ENCODE assay signal across 8 cellular contexts in the genomic region with DNA sequence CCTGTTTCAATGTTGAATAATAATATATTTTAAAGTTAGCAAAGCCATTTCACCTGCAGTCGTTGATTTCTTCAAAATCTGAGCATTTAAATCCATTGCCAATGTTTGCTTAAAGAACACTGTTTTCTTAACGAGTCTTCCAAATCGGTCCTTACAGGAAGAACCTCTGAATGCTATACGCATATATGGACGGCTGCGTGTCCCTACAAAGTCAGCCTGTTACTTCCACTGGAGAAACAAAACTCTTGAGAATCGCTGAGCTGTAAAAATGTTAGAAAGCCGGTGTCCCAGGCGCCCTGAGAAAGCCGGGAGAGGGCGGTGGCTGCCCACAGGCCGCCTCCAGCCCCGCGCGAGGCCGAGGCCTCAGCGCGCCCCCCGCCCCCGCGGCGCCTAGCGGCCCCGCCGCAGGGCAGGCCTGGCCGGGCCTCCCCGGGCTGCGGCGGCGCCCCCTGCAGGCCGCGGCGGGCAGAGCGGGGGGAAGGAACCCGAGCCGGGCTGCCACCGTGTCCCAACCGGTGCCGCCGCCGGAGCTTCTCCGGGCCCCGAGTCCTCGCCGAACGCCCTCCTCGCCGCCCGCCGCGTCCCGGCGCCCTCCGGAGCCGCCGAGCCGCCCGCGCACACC. TPM values are rescaled to one million over a fixed set of nuclear protein-coding genes. Genes with fewer than 3 reads are reported as not detected.
DNase-seq lines count a peak whose midpoint lies in the region; ATAC-seq and TF ChIP-seq lines count a peak whose summit lies in the region.

A gene with protein sequence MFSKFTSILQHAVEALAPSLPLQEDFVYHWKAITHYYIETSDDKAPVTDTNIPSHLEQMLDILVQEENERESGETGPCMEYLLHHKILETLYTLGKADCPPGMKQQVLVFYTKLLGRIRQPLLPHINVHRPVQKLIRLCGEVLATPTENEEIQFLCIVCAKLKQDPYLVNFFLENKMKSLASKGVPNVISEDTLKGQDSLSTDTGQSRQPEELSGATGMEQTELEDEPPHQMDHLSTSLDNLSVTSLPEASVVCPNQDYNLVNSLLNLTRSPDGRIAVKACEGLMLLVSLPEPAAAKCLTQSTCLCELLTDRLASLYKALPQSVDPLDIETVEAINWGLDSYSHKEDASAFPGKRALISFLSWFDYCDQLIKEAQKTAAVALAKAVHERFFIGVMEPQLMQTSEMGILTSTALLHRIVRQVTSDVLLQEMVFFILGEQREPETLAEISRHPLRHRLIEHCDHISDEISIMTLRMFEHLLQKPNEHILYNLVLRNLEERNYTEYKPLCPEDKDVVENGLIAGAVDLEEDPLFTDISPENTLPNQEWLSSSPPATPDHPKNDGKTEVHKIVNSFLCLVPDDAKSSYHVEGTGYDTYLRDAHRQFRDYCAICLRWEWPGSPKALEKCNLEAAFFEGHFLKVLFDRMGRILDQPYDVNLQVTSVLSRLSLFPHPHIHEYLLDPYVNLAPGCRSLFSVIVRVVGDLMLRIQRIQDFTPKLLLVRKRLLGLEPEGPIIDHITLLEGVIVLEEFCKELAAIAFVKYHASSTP (plus strand): TSS at position 488 of the 622 bp plus-strand sequence. CDS start 299 bp downstream, outside the sequence.

- TF ChIP-seq CTCF in RWPE1 (conservative IDR thresholded peaks at IDR 0.05; ENCODE audit: low read depth) (peak; percentile 96), fibroblast of pulmonary artery (IDR thresholded peaks at IDR 0.05; ENCODE audit: low read length, missing control alignments) (no peak), nephron progenitor cell (IDR thresholded peaks at IDR 0.05) (no peak), stomach (IDR thresholded peaks at IDR 0.05) (peak in 3 of 7 experiments; percentile 38 to 91 (median 48))

- no peaks in the 10 kb centered on the region for H3K9me3 Mint-ChIP-seq in activated T-helper 2 cell treated with anti-CD3 and anti-CD28 coated beads, Interferon-gamma antibody, Interleukin-2, Interleukin-4, amounts not matched to agents 10 μg/mL and 5 μg/mL and 100 μg/mL, durations not matched to agents 14 hours and 24 hours and 36 hours
- H3K9me3 Mint-ChIP-seq in nephron progenitor cell, result peaks cover 9% of the 10 kb centered on the region

- peaks cover 42% of the 10 kb centered on the region for H3K4me1 Mint-ChIP-seq in activated T-helper 2 cell treated with anti-CD3 and anti-CD28 coated beads, Interferon-gamma antibody, Interleukin-2, Interleukin-4, amounts not matched to agents 10 μg/mL and 5 μg/mL and 100 μg/mL, durations not matched to agents 14 hours and 24 hours and 36 hours (ENCODE audit: low read depth)
- peaks cover 21% of the 10 kb centered on the region for H3K4me1 Mint-ChIP-seq in nephron progenitor cell

- H3K27me3 ChIP-seq in stomach, result no peaks in the 10 kb centered on the region

- ATAC-seq in GM19468 (IDR thresholded peaks at IDR 0.05; ENCODE audit: extremely low read depth, unreplicated experiment), result peak; percentile 66

- no peak for TF ChIP-seq POLR2A in stomach (IDR thresholded peaks at IDR 0.05)

- peak within 1 kb of the TSS; percentile 93 for H3K4me3 Mint-ChIP-seq in activated T-helper 2 cell treated with anti-CD3 and anti-CD28 coated beads, Interferon-gamma antibody, Interleukin-2, Interleukin-4, amounts not matched to agents 10 μg/mL and 5 μg/mL and 100 μg/mL, durations not matched to agents 14 hours and 24 hours and 36 hours (ENCODE audit: low read depth)
- H3K4me3 Mint-ChIP-seq in nephron progenitor cell, result peak within 1 kb of the TSS; percentile 95

- peak within 1 kb of the TSS; percentile 86 for H3K27ac Mint-ChIP-seq in activated T-helper 2 cell treated with anti-CD3 and anti-CD28 coated beads, Interferon-gamma antibody, Interleukin-2, Interleukin-4, amounts not matched to agents 10 μg/mL and 5 μg/mL and 100 μg/mL, durations not matched to agents 14 hours and 24 hours and 36 hours
- peak within 1 kb of the TSS; percentile 97 for H3K27ac Mint-ChIP-seq in nephron progenitor cell

- H3K4me1 ChIP-seq in stomach, result peaks cover 31 to 45% (median 37%) of the 10 kb centered on the region in 4 donors

- POLR2A ChIA-PET in RWPE1 (lab: Yijun Ruan, JAX; ENCODE audit: low non-redundant PET), result no interaction called here

- H3K4me3 ChIP-seq in fibroblast of pulmonary artery (replicated peaks; ENCODE audit: low read depth, low read length) (peak within 1 kb of the TSS; percentile 88), stomach (peak within 1 kb of the TSS; percentile 57 to 99 (median 82))

- peak; percentile 61 for DNase-seq in DMS114 treated with DMSO at 0.1 percent for 48 hours (lab: John Stamatoyannopoulos, UW; ENCODE audit: unreplicated experiment)
- peak; percentile 29 for DNase-seq in HS-27A (ENCODE audit: low read depth)
- DNase-seq in RWPE1 (ENCODE audit: low spot score), result peak; percentile 77
- peak; percentile 82 for DNase-seq in activated T-helper 2 cell treated with anti-CD3 and anti-CD28 coated beads, Interferon-gamma antibody, Interleukin-2, Interleukin-4, amounts not matched to agents 10 μg/mL and 5 μg/mL and 100 μg/mL, durations not matched to agents 14 hours and 24 hours and 36 hours (ENCODE audit: low spot score)
- DNase-seq in fibroblast of pulmonary artery (ENCODE audit: low read depth), result peak; percentile 74
- DNase-seq in nephron progenitor cell, result peak; percentile 84
- DNase-seq in stomach, result peak; percentile 82

- H3K27ac ChIP-seq in RWPE1 (peak within 1 kb of the TSS; percentile 92), stomach (peak within 1 kb of the TSS; percentile 93 to 99 (median 98))

- CTCF ChIA-PET in RWPE1 (lab: Yijun Ruan, JAX), result interaction anchor here (0.6 to 3.0 kb wide), 24 partner anchors 9 to 702 kb away, joined by 3 to 22 read pairs (median 3); no protein-coding TSS in a partner anchor

- intact Hi-C loops in activated T-helper 2 cell treated with anti-CD3 and anti-CD28 coated beads, Interferon-gamma antibody, Interleukin-2, Interleukin-4, amounts not matched to agents 10 μg/mL and 5 μg/mL and 100 μg/mL, durations not matched to agents 14 hours and 24 hours and 36 hours (cut with micrococcal nuclease), result loop anchor here (1.0 to 5.0 kb wide), 4 partner anchors 9 to 324 kb away; no protein-coding TSS in a partner anchor
- intact Hi-C loops in stomach (cut with DNase I; ENCODE audit: low total_unique reads), result no loop called here

- 1 to 3% (median 2%) methylated on average over 10 to 57 of the region's 59 CpGs for WGBS in stomach, 5 donors

- H3K9me3 ChIP-seq in stomach, result no peaks in the 10 kb centered on the region

- H3K36me3 Mint-ChIP-seq in activated T-helper 2 cell treated with anti-CD3 and anti-CD28 coated beads, Interferon-gamma antibody, Interleukin-2, Interleukin-4, amounts not matched to agents 10 μg/mL and 5 μg/mL and 100 μg/mL, durations not matched to agents 14 hours and 24 hours and 36 hours (ENCODE audit: low read depth), result peaks cover 21% of the 10 kb centered on the region
- H3K36me3 Mint-ChIP-seq in nephron progenitor cell (ENCODE audit: low read depth), result peaks cover 28% of the 10 kb centered on the region

- no peak for TF ChIP-seq EP300 in stomach (IDR thresholded peaks at IDR 0.05)

- H3K36me3 ChIP-seq in stomach, result no peaks in the 10 kb centered on the region

- peaks cover 19% of the 10 kb centered on the region for H3K27me3 Mint-ChIP-seq in activated T-helper 2 cell treated with anti-CD3 and anti-CD28 coated beads, Interferon-gamma antibody, Interleukin-2, Interleukin-4, amounts not matched to agents 10 μg/mL and 5 μg/mL and 100 μg/mL, durations not matched to agents 14 hours and 24 hours and 36 hours (ENCODE audit: low read depth)
- peaks cover 14% of the 10 kb centered on the region for H3K27me3 Mint-ChIP-seq in nephron progenitor cell (ENCODE audit: low read depth, poor library complexity)

RNA-seq across cellular contexts. Expression of the gene that starts here (rescaled TPM):
- total RNA-seq in activated T-helper 2 cell treated with anti-CD3 and anti-CD28 coated beads, Interferon-gamma antibody, Interleukin-2, Interleukin-4, amounts not matched to agents 10 μg/mL and 5 μg/mL and 100 μg/mL, durations not matched to agents 14 hours and 24 hours and 36 hours, result 26.3 and 26.9 TPM in 2 replicates
- 100 to 1,000 TPM in 1 of 5 donors, 10 to 100 TPM in 3, under 1 TPM in 1; 0.87 to 264 (median 20.4) TPM for total RNA-seq in stomach
- 1 to 10 TPM; 3.5 to 5.2 (median 4.3) TPM for polyA plus RNA-seq in stomach

Comparison
In these comparisons a context has a peak if more than half of its experiments do, and no peak if none do; other contexts are left out.
1. Peak in every context shown above with its lines: DNase-seq, ATAC-seq, H3K4me3 ChIP-seq and H3K27ac ChIP-seq.
2. DNase-seq: peak in every context shown above with its lines; median percentile 84 in nephron progenitor cell; 82 in activated T-helper 2 cell treated with anti-CD3 and anti-CD28 coated beads, Interferon-gamma antibody, Interleukin-2, Interleukin-4, amounts not matched to agents 10 μg/mL and 5 μg/mL and 100 μg/mL, durations not matched to agents 14 hours and 24 hours and 36 hours; 82 in stomach; 77 in RWPE1; 74 in fibroblast of pulmonary artery; 61 in DMS114 treated with DMSO at 0.1 percent for 48 hours; 29 in HS-27A.